Comparison of ENCODE assay signal across 1 cellular context in genomic region chr4:184485279-184485678, GRCh38.
TF ChIP-seq lines count a peak whose summit lies in the region.

No MANE protein-coding gene starts in this region.

TF ChIP-seq in K562, 482 proteins besides CTCF, POLR2A, EP300 and RAD21 (continued from another document):
- TF ChIP-seq ZBTB11 (CRISPR knock-in tag; IDR thresholded peaks at IDR 0.05): no peak
- no peak for TF ChIP-seq MYNN (IDR thresholded peaks at IDR 0.05)
- no peak for TF ChIP-seq MYNN (CRISPR knock-in tag; IDR thresholded peaks at IDR 0.05)
- no peak for TF ChIP-seq NR2C1 (IDR thresholded peaks at IDR 0.05)
- no peak for TF ChIP-seq NR2C1 (tag; IDR thresholded peaks at IDR 0.05)
- TF ChIP-seq STAT5A (IDR thresholded peaks at IDR 0.05; ENCODE audit: borderline replicate concordance, low read length): no peak
- no peak for TF ChIP-seq ESRRB (CRISPR knock-in tag; IDR thresholded peaks at IDR 0.05; ENCODE audit: borderline replicate concordance)
- TF ChIP-seq IRF9 (tag; IDR thresholded peaks at IDR 0.05): no peak
- no peak for TF ChIP-seq FUS (optimal IDR thresholded peaks at IDR 0.05; ENCODE audit: low read depth, low read length)
- no peak for TF ChIP-seq GTF3C2 (IDR thresholded peaks at IDR 0.05; ENCODE audit: borderline replicate concordance, extremely low read depth, insufficient read length)
- TF ChIP-seq ZNF507 (tag; conservative IDR thresholded peaks at IDR 0.05): no peak
- no peak for TF ChIP-seq ZNF253 (CRISPR knock-in tag; conservative IDR thresholded peaks at IDR 0.05)
- TF ChIP-seq CHD1 (IDR thresholded peaks at IDR 0.05; ENCODE audit: low read length): no peak
- TF ChIP-seq ZFPM2 (CRISPR knock-in tag; IDR thresholded peaks at IDR 0.05): no peak
- no peak for TF ChIP-seq PRDM10 (IDR thresholded peaks at IDR 0.05; ENCODE audit: partially characterized antibody)
- TF ChIP-seq LCOR (CRISPR knock-in tag; IDR thresholded peaks at IDR 0.05): no peak
- no peak for TF ChIP-seq EP400 (IDR thresholded peaks at IDR 0.05)
- no peak for TF ChIP-seq HDGF (IDR thresholded peaks at IDR 0.05)
